ENCODE assay signal across 8 cellular contexts in genomic region chr6:31665501-31666336, GRCh38. TPM values are rescaled to one million over a fixed set of nuclear protein-coding genes. Genes with fewer than 3 reads are reported as not detected.
DNase-seq lines count a peak whose midpoint lies in the region; ATAC-seq and TF ChIP-seq lines count a peak whose summit lies in the region.

CSNK2B (plus strand) TSS chr6:31666080; CDS start chr6:31666832, 752 bp downstream.

- H3K9ac ChIP-seq in SU-DHL-6 (ENCODE audit: low read length) (peak within 1 kb of the TSS; percentile 82), parathyroid adenoma (peak within 1 kb of the TSS; percentile 91)

- DNase-seq in GM12864 (ENCODE audit: low read depth) (peak; percentile 95), NCI-H128 (lab: John Stamatoyannopoulos, UW; ENCODE audit: unreplicated experiment) (peak; percentile 95), Right ventricle myocardium inferior (ENCODE audit: missing footprints) (peak; percentile 99), tibial nerve (ENCODE audit: low spot score in 2 of 2) (peak; percentile 97 to 98)
- peak; percentile 95 for DNase-seq in activated naive CD8-positive, alpha-beta T cell treated with anti-CD3 and anti-CD28 coated beads, Interleukin-2, amount 10 ng/mL, durations not matched to agents 7 days and 5 days

- H3K9me2 ChIP-seq in SU-DHL-6 (replicated peaks; ENCODE audit: insufficient read depth, low read length) = no peaks in the 10 kb centered on the region

- peak within 1 kb of the TSS; percentile 90 for H3K4me3 ChIP-seq in GM12864 (ENCODE audit: low read depth, low read length)
- peak within 1 kb of the TSS; percentile 83 for H3K4me3 ChIP-seq in SU-DHL-6 (ENCODE audit: insufficient read depth, low read length, poor library complexity, severe bottlenecking)
- peak within 1 kb of the TSS; percentile 99 for H3K4me3 ChIP-seq in parathyroid adenoma (ENCODE audit: low read depth, low read length)
- peak within 1 kb of the TSS; percentile 67 to 93 (median 87) for H3K4me3 ChIP-seq in tibial nerve

- H4K20me1 ChIP-seq in SU-DHL-6 (ENCODE audit: low read depth, low read length) = no peaks in the 10 kb centered on the region; the same call in 1 of the 2 replicates

- POLR2A ChIA-PET in activated naive CD8-positive, alpha-beta T cell treated with anti-CD3 and anti-CD28 coated beads, Interleukin-2, amount 10 ng/mL, durations not matched to agents 7 days and 5 days (lab: Charles Lee) = interaction anchor here (1.0 to 7.0 kb wide), 19 partner anchors 13 to 453 kb away, joined by 3 to 138 read pairs (median 5); partner anchors contain the start of genes APOM, BAG6, CLIC1 and DDX39B

- H3K27ac ChIP-seq in SU-DHL-6 (ENCODE audit: low read depth, low read length) (peak within 1 kb of the TSS; percentile 95), parathyroid adenoma (peak within 1 kb of the TSS; percentile 99), tibial nerve (peak within 1 kb of the TSS; percentile 60 to 99 (median 96))

- no peaks in the 10 kb centered on the region for H3K27me3 Mint-ChIP-seq in activated naive CD8-positive, alpha-beta T cell treated with anti-CD3 and anti-CD28 coated beads, Interleukin-2, amount 10 ng/mL, durations not matched to agents 7 days and 5 days

- H3K9me3 Mint-ChIP-seq in activated naive CD8-positive, alpha-beta T cell treated with anti-CD3 and anti-CD28 coated beads, Interleukin-2, amount 10 ng/mL, durations not matched to agents 7 days and 5 days = no peaks in the 10 kb centered on the region

- TF ChIP-seq EP300 in tibial nerve (IDR thresholded peaks at IDR 0.05) = peak; percentile 94 to 95

- H3K4me3 Mint-ChIP-seq in activated naive CD8-positive, alpha-beta T cell treated with anti-CD3 and anti-CD28 coated beads, Interleukin-2, amount 10 ng/mL, durations not matched to agents 7 days and 5 days = peak within 1 kb of the TSS; percentile 96

- peaks cover 42% of the 10 kb centered on the region for H3K4me1 Mint-ChIP-seq in activated naive CD8-positive, alpha-beta T cell treated with anti-CD3 and anti-CD28 coated beads, Interleukin-2, amount 10 ng/mL, durations not matched to agents 7 days and 5 days

- H3K9me3 ChIP-seq in SU-DHL-6 (ENCODE audit: insufficient read depth, low read length) = no peaks in the 10 kb centered on the region
- H3K9me3 ChIP-seq in parathyroid adenoma (ENCODE audit: control insufficient read depth, low read length) = no peaks in the 10 kb centered on the region
- no peaks in the 10 kb centered on the region for H3K9me3 ChIP-seq in tibial nerve

- H3K4me2 ChIP-seq in SU-DHL-6 (ENCODE audit: low read depth, low read length, poor library complexity, severe bottlenecking) = peak within 1 kb of the TSS; percentile 82
- peak within 1 kb of the TSS; percentile 99 for H3K4me2 ChIP-seq in parathyroid adenoma (ENCODE audit: low read length)

- WGBS in tibial nerve, 2 donors = 0% methylated on average over 63 of the region's 63 CpGs

- no peak within 1 kb of the TSS for H2AFZ ChIP-seq in SU-DHL-6 (ENCODE audit: low read depth, low read length, severe bottlenecking)
- H2AFZ ChIP-seq in parathyroid adenoma = peak within 1 kb of the TSS; percentile 92

- H3K79me2 ChIP-seq in SU-DHL-6 (ENCODE audit: insufficient read depth, low read length) (peaks cover 46% of the 10 kb centered on the region), parathyroid adenoma (peaks cover 18% of the 10 kb centered on the region)

- peaks cover 28% of the 10 kb centered on the region for H3F3A ChIP-seq in SU-DHL-6 (ENCODE audit: insufficient read depth)

- peak; percentile 73 to 86 for TF ChIP-seq POLR2A in tibial nerve (IDR thresholded peaks at IDR 0.05)

- ATAC-seq in HG02678 (IDR thresholded peaks at IDR 0.05; ENCODE audit: unreplicated experiment) = peak; percentile 78
- ATAC-seq in activated naive CD8-positive, alpha-beta T cell treated with anti-CD3 and anti-CD28 coated beads, Interleukin-2, amount 10 ng/mL, durations not matched to agents 7 days and 5 days (ENCODE audit: low read depth) = peak; percentile 86
- peak; percentile 92 for ATAC-seq in Right ventricle myocardium inferior

- H3K27ac Mint-ChIP-seq in activated naive CD8-positive, alpha-beta T cell treated with anti-CD3 and anti-CD28 coated beads, Interleukin-2, amount 10 ng/mL, durations not matched to agents 7 days and 5 days = peak within 1 kb of the TSS; percentile 98

- H3K4me1 ChIP-seq in parathyroid adenoma (peaks cover 12% of the 10 kb centered on the region), tibial nerve (peaks cover 0 to 64% (median 26%) of the 10 kb centered on the region in 4 donors)

- H3K36me3 ChIP-seq in SU-DHL-6 (ENCODE audit: low read length) = peaks cover 24% of the 10 kb centered on the region
- no peaks in the 10 kb centered on the region for H3K36me3 ChIP-seq in parathyroid adenoma (ENCODE audit: control insufficient read depth, insufficient read depth, low read length)
- peaks cover 8 to 61% (median 23%) of the 10 kb centered on the region in 3 donors for H3K36me3 ChIP-seq in tibial nerve

- intact Hi-C loops in Right ventricle myocardium inferior (cut with DNase I) = loop anchor here (1.0 to 10.0 kb wide), 4 partner anchors 13 to 509 kb away; partner anchors contain the start of genes ABHD16A, AGPAT1, BAG6 and RNF5

- TF ChIP-seq CTCF in GM12864 (IDR thresholded peaks at IDR 0.05; ENCODE audit: low read depth, low read length, missing control alignments) (peak; percentile 10), SU-DHL-6 (IDR thresholded peaks at IDR 0.05; ENCODE audit: insufficient read depth, low read length, poor library complexity, severe bottlenecking) (no peak), parathyroid adenoma (IDR thresholded peaks at IDR 0.05) (peak; percentile 38), tibial nerve (IDR thresholded peaks at IDR 0.05) (peak in 1 of 5 experiments; percentile 34)

- peaks cover 60% of the 10 kb centered on the region for H3K36me3 Mint-ChIP-seq in activated naive CD8-positive, alpha-beta T cell treated with anti-CD3 and anti-CD28 coated beads, Interleukin-2, amount 10 ng/mL, durations not matched to agents 7 days and 5 days

- H3K27me3 ChIP-seq in SU-DHL-6 (ENCODE audit: low read length) (no peaks in the 10 kb centered on the region), parathyroid adenoma (ENCODE audit: control insufficient read depth, insufficient read depth, low read length) (no peaks in the 10 kb centered on the region), tibial nerve (no peaks in the 10 kb centered on the region)

RNA-seq across cellular contexts. Expression of gene CSNK2B, which starts in this region (rescaled TPM):
- total RNA-seq in activated naive CD8-positive, alpha-beta T cell treated with anti-CD3 and anti-CD28 coated beads, Interleukin-2, amount 10 ng/mL, durations not matched to agents 7 days and 5 days = 100 to 1,000 TPM; 206 to 216 TPM
- total RNA-seq in Right ventricle myocardium inferior = 97.3 TPM
- 100 to 1,000 TPM; 183 to 207 (median 188) TPM for total RNA-seq in tibial nerve

Comparison
In these comparisons a context has a peak if more than half of its experiments do, and no peak if none do; other contexts are left out.
1. Peak in every context shown above with its lines: DNase-seq, ATAC-seq, H3K4me3 ChIP-seq and H3K27ac ChIP-seq.